Comparison of ENCODE assay signal across 8 cellular contexts in the genomic region with DNA sequence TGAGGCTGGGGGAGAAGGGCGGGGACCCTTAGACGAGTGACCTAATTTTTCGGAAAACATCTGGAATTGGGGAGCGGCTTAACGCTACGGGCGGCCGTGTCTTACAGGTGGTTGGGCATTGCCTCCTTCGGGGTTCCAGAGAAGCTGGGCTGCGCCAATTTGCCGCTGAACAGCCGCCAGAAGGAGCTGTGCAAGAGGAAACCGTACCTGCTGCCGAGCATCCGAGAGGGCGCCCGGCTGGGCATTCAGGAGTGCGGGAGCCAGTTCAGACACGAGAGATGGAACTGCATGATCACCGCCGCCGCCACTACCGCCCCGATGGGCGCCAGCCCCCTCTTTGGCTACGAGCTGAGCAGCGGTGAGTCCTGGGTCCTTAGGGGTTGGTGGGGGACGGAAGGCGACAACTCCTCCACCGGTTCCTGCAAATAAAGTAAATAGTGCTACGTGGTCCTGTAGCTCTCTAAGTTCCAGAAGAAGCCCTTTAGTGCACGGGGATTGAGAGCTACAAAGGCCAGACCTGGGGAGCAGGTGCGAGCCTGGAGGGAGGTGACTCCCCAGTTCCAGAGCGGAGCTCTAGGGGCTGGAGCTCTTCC. TPM values are rescaled to one million over a fixed set of nuclear protein-coding genes. Genes with fewer than 3 reads are reported as not detected.
DNase-seq lines count a peak whose midpoint lies in the region; ATAC-seq and TF ChIP-seq lines count a peak whose summit lies in the region.

No MANE protein-coding gene starts in this region.

- no peak overlapping the region for H3K27ac ChIP-seq in SJSA1
- no peak overlapping the region for H3K27ac ChIP-seq in esophagus muscularis mucosa (replicated peaks in 1 of 4)

- CTCF ChIA-PET in AG04449 (lab: Yijun Ruan, JAX), result interaction anchor here (0.7 to 2.0 kb wide), 6 partner anchors 9 to 203 kb away, joined by 3 to 6 read pairs (median 4); no protein-coding TSS in a partner anchor

- WGBS in esophagus muscularis mucosa, result under 1% methylated on average over 27 of the region's 34 CpGs

- peak overlapping the region; percentile 57 for H3K4me3 ChIP-seq in AG04449 (ENCODE audit: low read depth, low read length)
- H3K4me3 ChIP-seq in SJSA1, result peak overlapping the region; percentile 39
- peak overlapping the region; percentile 43 to 57 (median 45) for H3K4me3 ChIP-seq in esophagus muscularis mucosa

- no peak for DNase-seq in AG04449 (ENCODE audit: low read depth, low spot score)
- no peak for DNase-seq in SJSA1 (ENCODE audit: low read depth in 1 of 2, low spot score in 2 of 2)
- DNase-seq in esophagus muscularis mucosa (ENCODE audit: extremely low spot score), result no peak
- no peak for DNase-seq in omental fat pad (ENCODE audit: low spot score)
- DNase-seq in SIG-M5 treated with dmso at 0.1 percent for 504 hours (lab: John Stamatoyannopoulos, UW; ENCODE audit: unreplicated experiment), result no peak
- no peak for DNase-seq in NCI-H446 treated with DMSO at 0.1 percent for 48 hours (lab: John Stamatoyannopoulos, UW)

- TF ChIP-seq EP300 in esophagus muscularis mucosa (IDR thresholded peaks at IDR 0.05), result no peak

- intact Hi-C loops in esophagus muscularis mucosa (cut with DNase I), result no loop called here

- H3K36me3 ChIP-seq in SJSA1 (no peaks in the 10 kb centered on the region), esophagus muscularis mucosa (no peaks in the 10 kb centered on the region)

- TF ChIP-seq POLR2A in GM18505 (IDR thresholded peaks at IDR 0.05; ENCODE audit: borderline replicate concordance, extremely low read depth, insufficient read depth, insufficient read length) (no peak), esophagus muscularis mucosa (IDR thresholded peaks at IDR 0.05; ENCODE audit: low read depth) (no peak)

- peak; percentile 4 for TF ChIP-seq CTCF in AG04449 (IDR thresholded peaks at IDR 0.05; ENCODE audit: insufficient read depth, low read length, missing control alignments)
- no peak for TF ChIP-seq CTCF in esophagus muscularis mucosa (IDR thresholded peaks at IDR 0.05)
- no peak for TF ChIP-seq CTCF in omental fat pad (IDR thresholded peaks at IDR 0.05)

- ATAC-seq in GM18505 (IDR thresholded peaks at IDR 0.05; ENCODE audit: unreplicated experiment) (peak; percentile 49), HG02973 (IDR thresholded peaks at IDR 0.05; ENCODE audit: unreplicated experiment) (peak; percentile 65), omental fat pad (ENCODE audit: low FRiP score) (peak; percentile 10)

- H3K4me1 ChIP-seq in SJSA1 (replicated peaks), result peaks cover 5% of the 10 kb centered on the region
- peaks cover 16 to 24% (median 22%) of the 10 kb centered on the region in 4 donors for H3K4me1 ChIP-seq in esophagus muscularis mucosa

- H3K27me3 ChIP-seq in SJSA1 (replicated peaks) (peaks cover 27% of the 10 kb centered on the region), esophagus muscularis mucosa (peaks cover 0 to 74% (median 32%) of the 10 kb centered on the region in 4 donors)

- POLR2A ChIA-PET in AG04449 (lab: Yijun Ruan, JAX), result no interaction called here

- H3K9me3 ChIP-seq in SJSA1 (replicated peaks), result no peaks in the 10 kb centered on the region
- no peaks in the 10 kb centered on the region for H3K9me3 ChIP-seq in esophagus muscularis mucosa

RNA-seq across cellular contexts. Expression of a gene that starts 0.8 kb away (rescaled TPM):
- not detected in 2 replicates for total RNA-seq in SJSA1 (2014; rRNA removed; shearing (Covaris generic))
- total RNA-seq in esophagus muscularis mucosa (under 1 TPM in 3 of 4 donors, not detected in 1; 0.23 to 0.91 (median 0.33) TPM), omental fat pad (not detected)

Comparison
In these comparisons a context has a peak if more than half of its experiments do, and no peak if none do; other contexts are left out.
1. ATAC-seq: peak in every context shown above with its lines; median percentile 65 in HG02973; 49 in GM18505; 10 in omental fat pad.